In the genomic region with DNA sequence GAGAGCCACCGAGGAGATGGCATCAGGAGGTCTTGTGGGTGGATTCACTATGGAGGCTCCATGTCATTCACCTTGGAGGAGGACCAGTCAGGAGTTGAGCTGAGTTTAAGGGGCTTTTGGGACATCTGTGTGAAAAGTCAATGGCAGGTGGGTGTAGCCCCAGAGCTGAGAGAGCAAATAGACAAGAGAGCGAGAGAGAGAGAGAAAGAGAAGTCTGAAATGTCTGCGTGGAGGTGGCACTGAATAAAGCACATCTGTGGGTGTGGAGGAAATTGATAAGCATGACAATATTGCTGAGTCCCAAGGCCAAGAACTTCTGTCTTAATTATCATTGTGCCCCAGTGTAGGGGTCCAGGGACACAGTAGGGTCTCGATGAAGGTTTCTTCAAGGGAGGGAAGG, we compare ENCODE assay signal across 33 cellular contexts.
"Had no signal": no experiment of that assay in that cellular context is flagged by ENCODE, and none has a peak within 500 bp of the region (broad histone marks: within the 10 kb centered on the region; RNA-seq: fewer than 3 reads in every experiment).

No MANE protein-coding gene starts in this region.

- H3K27ac Mint-ChIP-seq: activated CD4-positive, alpha-beta memory T cell treated with anti-CD3 and anti-CD28 coated beads for 36 hours; activated CD4-positive, alpha-beta T cell treated with anti-CD3 and anti-CD28 coated beads for 36 hours; activated CD4-positive, alpha-beta T cell treated with anti-CD3 and anti-CD28 coated beads, Interleukin-2, amount 10 ng/mL, durations not matched to agents 24 days and 14 days; activated CD8-positive, alpha-beta memory T cell treated with anti-CD3 and anti-CD28 coated beads, Interleukin-2, amount 10 ng/mL, durations not matched to agents 7 days and 5 days; activated CD8-positive, alpha-beta T cell treated with anti-CD3 and anti-CD28 coated beads, Interleukin-2, amount 10 ng/mL, durations not matched to agents 7 days and 5 days; activated naive CD4-positive, alpha-beta T cell treated with anti-CD3 and anti-CD28 coated beads for 36 hours; activated naive CD4-positive, alpha-beta T cell treated with anti-CD3 and anti-CD28 coated beads, Interleukin-2, amount 50 U/mL, for 24 hours; activated naive CD8-positive, alpha-beta T cell treated with anti-CD3 and anti-CD28 coated beads for 36 hours; activated naive CD8-positive, alpha-beta T cell treated with anti-CD3 and anti-CD28 coated beads, Interleukin-2, amount 50 U/mL, for 24 hours; activated T-helper 1 cell treated with anti-CD3 and anti-CD28 coated beads, Interleukin-12 subunit alpha, Interleukin-12 subunit beta, Interleukin-2, Interleukin-4 antibody, amounts not matched to agents 30 ng/mL and 10 ng/mL and 1 ng/mL, durations not matched to agents 14 hours and 24 hours and 36 hours; activated T-helper 2 cell treated with anti-CD3 and anti-CD28 coated beads, Interferon-gamma antibody, Interleukin-2, Interleukin-4, amounts not matched to agents 10 μg/mL and 5 μg/mL and 100 μg/mL, durations not matched to agents 14 hours and 24 hours and 36 hours; dendritic cell treated with granulocyte-macrophage colony-stimulating factor and Interleukin-4, amounts not matched to agents 40 ng/mL and 50 ng/mL, for 4 days; endodermal cell had no signal

- H3K4me1 ChIP-seq: adrenal gland, body of pancreas, esophagus muscularis mucosa, foreskin keratinocyte, gastrocnemius medialis had no signal

- H3K4me3 ChIP-seq: adrenal gland, body of pancreas, cardiac muscle cell, coronary artery, dorsolateral prefrontal cortex, esophagus muscularis mucosa, gastrocnemius medialis, heart right ventricle had no signal

- ATAC-seq: activated CD4-positive, alpha-beta T cell treated with anti-CD3 and anti-CD28 coated beads for 36 hours; activated CD8-positive, alpha-beta memory T cell treated with anti-CD3 and anti-CD28 coated beads, Interleukin-2, amount 10 ng/mL, durations not matched to agents 7 days and 5 days; activated CD8-positive, alpha-beta T cell treated with anti-CD3 and anti-CD28 coated beads, Interleukin-2, amount 10 ng/mL, durations not matched to agents 7 days and 5 days; activated naive CD8-positive, alpha-beta T cell treated with anti-CD3 and anti-CD28 coated beads, Interleukin-2, amount 50 U/mL, for 24 hours; body of pancreas; foreskin keratinocyte; gastrocnemius medialis; heart right ventricle had no signal

- H3K36me3 ChIP-seq: adrenal gland, cardiac muscle cell, esophagus muscularis mucosa, gastrocnemius medialis, heart right ventricle had no signal

- DNase-seq: activated CD4-positive, alpha-beta memory T cell treated with anti-CD3 and anti-CD28 coated beads for 36 hours; activated CD4-positive, alpha-beta T cell treated with anti-CD3 and anti-CD28 coated beads for 36 hours; activated CD4-positive, alpha-beta T cell treated with anti-CD3 and anti-CD28 coated beads, Interleukin-2, amount 10 ng/mL, durations not matched to agents 24 days and 14 days; activated CD4-positive, CD25-positive, alpha-beta regulatory T cell; activated CD4-positive, CD25-positive, alpha-beta regulatory T cell treated with anti-CD3 and anti-CD28 coated beads, Interleukin-2, amount 50 U/mL, for 72 hours; activated CD8-positive, alpha-beta memory T cell treated with anti-CD3 and anti-CD28 coated beads, Interleukin-2, amount 10 ng/mL, durations not matched to agents 7 days and 5 days; activated CD8-positive, alpha-beta memory T cell treated with anti-CD3 and anti-CD28 coated beads, Interleukin-2, amount 50 U/mL, for 4 hours; activated CD8-positive, alpha-beta T cell treated with anti-CD3 and anti-CD28 coated beads, Interleukin-2, amount 10 ng/mL, durations not matched to agents 7 days and 5 days; activated effector memory CD4-positive, alpha-beta T cell treated with anti-CD3 and anti-CD28 coated beads, Interleukin-2, amount 50 U/mL, for 16 hours; activated naive CD4-positive, alpha-beta T cell treated with anti-CD3 and anti-CD28 coated beads for 36 hours; activated naive CD8-positive, alpha-beta T cell treated with anti-CD3 and anti-CD28 coated beads for 36 hours; activated naive CD8-positive, alpha-beta T cell treated with anti-CD3 and anti-CD28 coated beads, Interleukin-2, amount 50 U/mL, for 24 hours; activated T-cell treated with anti-CD3 and anti-CD28 coated beads, Interleukin-2, amount 50 U/mL, for 1 hour; activated T-cell treated with anti-CD3 and anti-CD28 coated beads, Interleukin-2, amount 50 U/mL, for 48 hours; adrenal gland; amygdala; body of pancreas; central memory CD4-positive, alpha-beta T cell; effector memory CD4-positive, alpha-beta T cell; endodermal cell; erythroblast; foreskin keratinocyte; gastrocnemius medialis; heart right ventricle; T-helper 2 cell had no signal

- H3K4me1 Mint-ChIP-seq: activated CD4-positive, alpha-beta T cell treated with anti-CD3 and anti-CD28 coated beads for 36 hours; activated CD4-positive, alpha-beta T cell treated with anti-CD3 and anti-CD28 coated beads, Interleukin-2, amount 10 ng/mL, durations not matched to agents 24 days and 14 days; activated CD8-positive, alpha-beta memory T cell treated with anti-CD3 and anti-CD28 coated beads, Interleukin-2, amount 10 ng/mL, durations not matched to agents 7 days and 5 days; activated naive CD4-positive, alpha-beta T cell treated with anti-CD3 and anti-CD28 coated beads, Interleukin-2, amount 50 U/mL, for 24 hours; activated naive CD8-positive, alpha-beta T cell treated with anti-CD3 and anti-CD28 coated beads for 36 hours; activated naive CD8-positive, alpha-beta T cell treated with anti-CD3 and anti-CD28 coated beads, Interleukin-2, amount 50 U/mL, for 24 hours had no signal

- H3K9me3 Mint-ChIP-seq: activated naive CD4-positive, alpha-beta T cell treated with anti-CD3 and anti-CD28 coated beads, Interleukin-2, amount 50 U/mL, for 24 hours; activated T-helper 2 cell treated with anti-CD3 and anti-CD28 coated beads, Interferon-gamma antibody, Interleukin-2, Interleukin-4, amounts not matched to agents 10 μg/mL and 5 μg/mL and 100 μg/mL, durations not matched to agents 14 hours and 24 hours and 36 hours had no signal

- H3K36me3 Mint-ChIP-seq: activated CD4-positive, alpha-beta memory T cell treated with anti-CD3 and anti-CD28 coated beads for 36 hours; activated CD8-positive, alpha-beta memory T cell treated with anti-CD3 and anti-CD28 coated beads, Interleukin-2, amount 10 ng/mL, durations not matched to agents 7 days and 5 days had no signal

- H3K4me3 Mint-ChIP-seq: activated CD4-positive, alpha-beta memory T cell treated with anti-CD3 and anti-CD28 coated beads for 36 hours; activated CD4-positive, alpha-beta T cell treated with anti-CD3 and anti-CD28 coated beads for 36 hours; activated CD4-positive, alpha-beta T cell treated with anti-CD3 and anti-CD28 coated beads, Interleukin-2, amount 10 ng/mL, durations not matched to agents 24 days and 14 days; activated CD8-positive, alpha-beta memory T cell treated with anti-CD3 and anti-CD28 coated beads, Interleukin-2, amount 10 ng/mL, durations not matched to agents 7 days and 5 days; activated CD8-positive, alpha-beta T cell treated with anti-CD3 and anti-CD28 coated beads, Interleukin-2, amount 10 ng/mL, durations not matched to agents 7 days and 5 days; activated naive CD4-positive, alpha-beta T cell treated with anti-CD3 and anti-CD28 coated beads for 36 hours; activated naive CD4-positive, alpha-beta T cell treated with anti-CD3 and anti-CD28 coated beads, Interleukin-2, amount 50 U/mL, for 24 hours; activated naive CD8-positive, alpha-beta T cell treated with anti-CD3 and anti-CD28 coated beads for 36 hours; activated naive CD8-positive, alpha-beta T cell treated with anti-CD3 and anti-CD28 coated beads, Interleukin-2, amount 50 U/mL, for 24 hours; activated T-helper 1 cell treated with anti-CD3 and anti-CD28 coated beads, Interleukin-12 subunit alpha, Interleukin-12 subunit beta, Interleukin-2, Interleukin-4 antibody, amounts not matched to agents 30 ng/mL and 10 ng/mL and 1 ng/mL, durations not matched to agents 14 hours and 24 hours and 36 hours; dendritic cell treated with granulocyte-macrophage colony-stimulating factor and Interleukin-4, amounts not matched to agents 40 ng/mL and 50 ng/mL, for 4 days; endodermal cell had no signal

- H3K9me3 ChIP-seq: gastrocnemius medialis had no signal

- H3K27ac ChIP-seq: adrenal gland, body of pancreas, cardiac muscle cell, coronary artery, dorsolateral prefrontal cortex, esophagus muscularis mucosa, foreskin keratinocyte, gastrocnemius medialis, heart right ventricle had no signal

- H3K27me3 ChIP-seq: adrenal gland, cardiac muscle cell, dorsolateral prefrontal cortex, gastrocnemius medialis had no signal
